ENCODE assay signal across 12 cellular contexts in genomic region chr5:173907686-173908371, GRCh38. TPM values are rescaled to one million over a fixed set of nuclear protein-coding genes. Genes with fewer than 3 reads are reported as not detected.
A peak's percentile ranks its signal among the peaks of the same experiment; 100 is the strongest.
DNase-seq lines count a peak whose midpoint lies in the region; ATAC-seq, FAIRE-seq and TF ChIP-seq lines count a peak whose summit lies in the region.
"Had no signal": no experiment of that assay in that cellular context is flagged by ENCODE, and none has a peak within 500 bp of the region (broad histone marks: within the 10 kb centered on the region; RNA-seq: fewer than 3 reads in every experiment).

No MANE protein-coding gene starts in this region.

- intact Hi-C loops in K562 (cut with micrococcal nuclease) (no loop called here), thyroid gland (cut with DNase I) (no loop called here)

- H3K9me1 ChIP-seq in K562 (ENCODE audit: control insufficient read depth, insufficient read depth, low read length), result no peaks in the 10 kb centered on the region

- CTCF ChIA-PET in K562 (lab: Yijun Ruan, JAX; ENCODE audit: low intra/inter-chr PET ratio), result no interaction called here
- CTCF ChIA-PET in activated CD4-positive, alpha-beta T cell treated with anti-CD3 and anti-CD28 coated beads, Interleukin-2, amount 10 ng/mL, durations not matched to agents 7 days and 5 days (lab: Charles Lee), result interaction anchor here (1.0 kb wide), 1 partner anchor 12 kb away, joined by 4 read pairs; no protein-coding TSS in a partner anchor

- no peak overlapping the region for H3K9ac ChIP-seq in K562 (ENCODE audit: insufficient read depth in 1 of 2, low read depth in 2 of 2, low read length in 2 of 2)

- no peak for TF ChIP-seq POLR2A in K562 (conservative IDR thresholded peaks at IDR 0.05)
- no peak for TF ChIP-seq POLR2A in thyroid gland (IDR thresholded peaks at IDR 0.05)

- BruUV-seq in K562 (replicated peaks; lab: Mats Ljungman, UMichigan), result no TSS peak

- peak overlapping the region; percentile 9; the same call in 1 of the 2 replicates for H3K4me2 ChIP-seq in K562 (ENCODE audit: insufficient read depth, low read length)

- no peak overlapping the region for H2AFZ ChIP-seq in K562 (ENCODE audit: low read depth, low read length)

- H3K9me3 ChIP-seq in K562 (replicated peaks; ENCODE audit: control insufficient read depth, insufficient read depth, low read depth, low read length) (no peaks in the 10 kb centered on the region), thyroid gland (no peaks in the 10 kb centered on the region)

- peak overlapping the region; percentile 21 for H3K27ac Mint-ChIP-seq in T-helper 1 cell treated with Interleukin-12 subunit alpha and Interleukin-12 subunit beta and Interleukin-4 antibody, amounts not matched to agents 30 μg/mL and 1 μg/mL, for 36 hours
- no peak overlapping the region for H3K27ac Mint-ChIP-seq in activated CD4-positive, alpha-beta T cell treated with anti-CD3 and anti-CD28 coated beads, Interleukin-2, amount 10 ng/mL, durations not matched to agents 7 days and 5 days
- H3K27ac Mint-ChIP-seq: natural killer cell treated with Interleukin-12 subunit alpha and Interleukin-12 subunit beta and Interleukin-15 and Interleukin-18, amount 100 ng/mL, for 72 hours had no signal

- H3K4me3 Mint-ChIP-seq in T-helper 1 cell treated with Interleukin-12 subunit alpha and Interleukin-12 subunit beta and Interleukin-4 antibody, amounts not matched to agents 30 μg/mL and 1 μg/mL, for 36 hours, result no peak overlapping the region
- no peak overlapping the region for H3K4me3 Mint-ChIP-seq in activated CD4-positive, alpha-beta T cell treated with anti-CD3 and anti-CD28 coated beads, Interleukin-2, amount 10 ng/mL, durations not matched to agents 7 days and 5 days
- H3K4me3 Mint-ChIP-seq: natural killer cell treated with Interleukin-12 subunit alpha and Interleukin-12 subunit beta and Interleukin-15 and Interleukin-18, amount 100 ng/mL, for 72 hours had no signal

- no peak for TF ChIP-seq RAD21 in K562 (CRISPR knock-in tag; conservative IDR thresholded peaks at IDR 0.05 in 1 of 2, IDR thresholded peaks at IDR 0.05 in 1 of 2)

- in situ Hi-C loops in K562 (cut with MboI), result no loop called here

- H3K27me3 ChIP-seq in K562 (ENCODE audit: control insufficient read depth in 2 of 2, insufficient read depth in 2 of 2, low read length in 2 of 2), result no peaks in the 10 kb centered on the region
- no peaks in the 10 kb centered on the region for H3K27me3 ChIP-seq in layer of hippocampus (ENCODE audit: control insufficient read depth, insufficient read depth, low read length)
- no peaks in the 10 kb centered on the region for H3K27me3 ChIP-seq in thyroid gland

- ATAC-seq in K562 (peak; percentile 17), HG03159 (IDR thresholded peaks at IDR 0.05; ENCODE audit: unreplicated experiment) (no peak), HG03095 (IDR thresholded peaks at IDR 0.05; ENCODE audit: unreplicated experiment) (no peak)
- ATAC-seq: natural killer cell treated with Interleukin-12 subunit alpha and Interleukin-12 subunit beta and Interleukin-15 and Interleukin-18, amount 100 ng/mL, for 72 hours had no signal

- H3K27ac ChIP-seq in K562 (ENCODE audit: extremely low read depth, low read depth, low read length) (no peak overlapping the region; the same call in 2 of the 3 replicates), layer of hippocampus (ENCODE audit: low read depth, low read length) (peak overlapping the region; percentile 47), thyroid gland (peak overlapping the region; percentile 77 to 89 (median 85))

- H3K9me3 Mint-ChIP-seq in T-helper 1 cell treated with Interleukin-12 subunit alpha and Interleukin-12 subunit beta and Interleukin-4 antibody, amounts not matched to agents 30 μg/mL and 1 μg/mL, for 36 hours, result no peaks in the 10 kb centered on the region
- H3K9me3 Mint-ChIP-seq in activated CD4-positive, alpha-beta T cell treated with anti-CD3 and anti-CD28 coated beads, Interleukin-2, amount 10 ng/mL, durations not matched to agents 7 days and 5 days, result no peaks in the 10 kb centered on the region
- H3K9me3 Mint-ChIP-seq: natural killer cell treated with Interleukin-12 subunit alpha and Interleukin-12 subunit beta and Interleukin-15 and Interleukin-18, amount 100 ng/mL, for 72 hours had no signal

- TF ChIP-seq CTCF in K562 (IDR thresholded peaks at IDR 0.05 in 2 of 3, conservative IDR thresholded peaks at IDR 0.05 in 1 of 3; ENCODE audit: insufficient read depth in 2 of 3, low read depth in 1 of 3, low read length in 3 of 3), result no peak
- no peak for TF ChIP-seq CTCF in thyroid gland (IDR thresholded peaks at IDR 0.05)

- H3K4me1 ChIP-seq in K562 (replicated peaks in 1 of 2; ENCODE audit: control insufficient read depth in 2 of 2, insufficient read depth in 2 of 2, low read length in 2 of 2) (peaks cover 0 to 18% of the 10 kb centered on the region in 2 experiments; a peak in 2 of 5 replicates), thyroid gland (peaks cover 52 to 70% of the 10 kb centered on the region in 2 donors)

- H3K36me3 ChIP-seq in K562 (ENCODE audit: control insufficient read depth, insufficient read depth, low read length) (peaks cover 36% of the 10 kb centered on the region), thyroid gland (no peaks in the 10 kb centered on the region)

- DNase-seq in T-helper 1 cell (no peak), K562 (ENCODE audit: extremely low read depth in 1 of 4, low spot score in 3 of 4) (no peak), thyroid gland (peak; percentile 32 to 36)
- DNase-seq in activated CD4-positive, alpha-beta T cell treated with anti-CD3 and anti-CD28 coated beads, Interleukin-2, amount 10 ng/mL, durations not matched to agents 7 days and 5 days, result no peak
- DNase-seq: NCI-H2171; stimulated activated CD4-positive, alpha-beta T cell treated with anti-CD3 and anti-CD28 coated beads, Interleukin-4, amount 100 ng/mL, for 1 hour had no signal

- POLR2A ChIA-PET in K562 (lab: Yijun Ruan, JAX), result interaction anchor here (0.6 to 2.1 kb wide), 9 partner anchors 8 to 1261 kb away, joined by 3 to 12 read pairs (median 4); no protein-coding TSS in a partner anchor
- POLR2A ChIA-PET in activated CD4-positive, alpha-beta T cell treated with anti-CD3 and anti-CD28 coated beads, Interleukin-2, amount 10 ng/mL, durations not matched to agents 7 days and 5 days (lab: Charles Lee), result no interaction called here

- no peaks in the 10 kb centered on the region for H4K20me1 ChIP-seq in K562 (replicated peaks; ENCODE audit: control insufficient read depth, insufficient read depth, low read length)

- H3K4me1 Mint-ChIP-seq in T-helper 1 cell treated with Interleukin-12 subunit alpha and Interleukin-12 subunit beta and Interleukin-4 antibody, amounts not matched to agents 30 μg/mL and 1 μg/mL, for 36 hours (ENCODE audit: low read depth), result peaks cover 7% of the 10 kb centered on the region
- peaks cover 2% of the 10 kb centered on the region for H3K4me1 Mint-ChIP-seq in activated CD4-positive, alpha-beta T cell treated with anti-CD3 and anti-CD28 coated beads, Interleukin-2, amount 10 ng/mL, durations not matched to agents 7 days and 5 days

- H3K27me3 Mint-ChIP-seq in T-helper 1 cell treated with Interleukin-12 subunit alpha and Interleukin-12 subunit beta and Interleukin-4 antibody, amounts not matched to agents 30 μg/mL and 1 μg/mL, for 36 hours (ENCODE audit: low read depth), result no peaks in the 10 kb centered on the region
- H3K27me3 Mint-ChIP-seq in activated CD4-positive, alpha-beta T cell treated with anti-CD3 and anti-CD28 coated beads, Interleukin-2, amount 10 ng/mL, durations not matched to agents 7 days and 5 days, result no peaks in the 10 kb centered on the region
- H3K27me3 Mint-ChIP-seq: natural killer cell treated with Interleukin-12 subunit alpha and Interleukin-12 subunit beta and Interleukin-15 and Interleukin-18, amount 100 ng/mL, for 72 hours had no signal

- no peak for FAIRE-seq in K562 (lab: Jason Lieb, UNC)
- FAIRE-seq: urothelium cell line had no signal

- H3K4me3 ChIP-seq in K562 (no peak overlapping the region), thyroid gland (replicated peaks in 1 of 3) (no peak overlapping the region)

- no peak for TF ChIP-seq EP300 in K562 (IDR thresholded peaks at IDR 0.05; ENCODE audit: low read length)

- peaks cover 67% of the 10 kb centered on the region for H3K79me2 ChIP-seq in K562 (ENCODE audit: control insufficient read depth, insufficient read depth, low read length)

- WGBS in K562 (ENCODE audit: insufficient coverage, low coverage, missing lambda C conversion rate), result 47% methylated on average over 3 of the region's 3 CpGs
- WGBS in thyroid gland, 2 donors, result 56 to 61% methylated on average over 3 of the region's 3 CpGs

- H3K36me3 Mint-ChIP-seq in T-helper 1 cell treated with Interleukin-12 subunit alpha and Interleukin-12 subunit beta and Interleukin-4 antibody, amounts not matched to agents 30 μg/mL and 1 μg/mL, for 36 hours (ENCODE audit: low read depth), result peaks cover 13% of the 10 kb centered on the region
- H3K36me3 Mint-ChIP-seq in activated CD4-positive, alpha-beta T cell treated with anti-CD3 and anti-CD28 coated beads, Interleukin-2, amount 10 ng/mL, durations not matched to agents 7 days and 5 days (ENCODE audit: low read depth), result peaks cover 8% of the 10 kb centered on the region
- H3K36me3 Mint-ChIP-seq: natural killer cell treated with Interleukin-12 subunit alpha and Interleukin-12 subunit beta and Interleukin-15 and Interleukin-18, amount 100 ng/mL, for 72 hours had no signal

TF ChIP-seq in K562, 482 proteins besides CTCF, POLR2A, EP300 and RAD21 (continues in another document):
- peak; percentile 88 for TF ChIP-seq SPI1 (IDR thresholded peaks at IDR 0.05; ENCODE audit: borderline replicate concordance, low read depth, low read length)

RNA-seq across cellular contexts. Expression of gene CPEB4, which starts 19.7 kb away (rescaled TPM):
- 49.3 and 127 TPM in 2 replicates for total RNA-seq in K562 (2011; cell fraction: chromatin; rRNA removed; ENCODE audit: low replicate concordance)
- total RNA-seq in K562 (2011; cell fraction: nucleolus; rRNA removed), result 32.2 and 37.4 TPM in 2 replicates
- total RNA-seq in K562 (2011; cell fraction: nucleoplasm; rRNA removed), result 56.7 and 64.2 TPM in 2 replicates
- total RNA-seq in K562 (2014; rRNA removed), result 9.5 and 10.2 TPM in 2 replicates
- total RNA-seq in K562 (2014; rRNA removed; fragmentation: Illumina TruSeq; extraction: Trizol), result 20.6 and 21.8 TPM in 2 replicates
- 12.0 and 12.4 TPM in 2 replicates for total RNA-seq in K562 (2015; rRNA removed; fragmentation: Illumina TruSeq; extraction: Trizol)
- total RNA-seq in K562 (2021), result 17.7 and 19.7 TPM in 2 replicates
- 17.6 and 21.3 TPM in 2 replicates for polyA plus RNA-seq in K562 (2011; rRNA removed)
- 9.8 and 13.5 TPM in 2 replicates for polyA plus RNA-seq in K562 (2011; cell fraction: cytosol; rRNA removed)
- polyA plus RNA-seq in K562 (2011; cell fraction: nucleus; rRNA removed), result 33.8 and 38.5 TPM in 2 replicates
- polyA plus RNA-seq in K562 (2012), result 11.6 and 13.2 TPM in 2 replicates
- 9.3 and 13.2 TPM in 2 replicates for polyA plus RNA-seq in K562 (2014; fragmentation: Illumina TruSeq; extraction: Trizol)
- 10 to 100 TPM in 1 of 2 experiments, 1 to 10 TPM in 1; 7.4 to 10.2 TPM for polyA plus RNA-seq in K562 (2014; fragmentation: Nextera tagmentation; extraction: Ambion mirVana)
- polyA plus RNA-seq in K562 (2014; rRNA removed), result 11.0 and 12.2 TPM in 2 replicates
- polyA minus RNA-seq in K562 (2011; rRNA and poly(A)+ RNA removed), result 49.0 and 67.5 TPM in 2 replicates
- 12.2 and 17.7 TPM in 2 replicates for polyA minus RNA-seq in K562 (2011; cell fraction: cytosol; rRNA and poly(A)+ RNA removed)
- 45.2 and 47.7 TPM in 2 replicates for polyA minus RNA-seq in K562 (2011; cell fraction: nucleus; rRNA and poly(A)+ RNA removed)
- 10 to 100 TPM; 51.5 to 69.5 (median 66.1) TPM for total RNA-seq in thyroid gland
- total RNA-seq in activated CD4-positive, alpha-beta T cell treated with anti-CD3 and anti-CD28 coated beads, Interleukin-2, amount 10 ng/mL, durations not matched to agents 7 days and 5 days, result 10 to 100 TPM; 13.9 to 14.0 TPM

Comparison
In these comparisons a context has a peak if more than half of its experiments do, and no peak if none do; other contexts are left out.
1. DNase-seq: peak in thyroid gland (2 of 2); none in T-helper 1 cell (0 of 5), K562 (0 of 4) and activated CD4-positive, alpha-beta T cell treated with anti-CD3 and anti-CD28 coated beads, Interleukin-2, amount 10 ng/mL, durations not matched to agents 7 days and 5 days (single experiment).